Comparison of ENCODE assay signal across 19 cellular contexts in the genomic region with DNA sequence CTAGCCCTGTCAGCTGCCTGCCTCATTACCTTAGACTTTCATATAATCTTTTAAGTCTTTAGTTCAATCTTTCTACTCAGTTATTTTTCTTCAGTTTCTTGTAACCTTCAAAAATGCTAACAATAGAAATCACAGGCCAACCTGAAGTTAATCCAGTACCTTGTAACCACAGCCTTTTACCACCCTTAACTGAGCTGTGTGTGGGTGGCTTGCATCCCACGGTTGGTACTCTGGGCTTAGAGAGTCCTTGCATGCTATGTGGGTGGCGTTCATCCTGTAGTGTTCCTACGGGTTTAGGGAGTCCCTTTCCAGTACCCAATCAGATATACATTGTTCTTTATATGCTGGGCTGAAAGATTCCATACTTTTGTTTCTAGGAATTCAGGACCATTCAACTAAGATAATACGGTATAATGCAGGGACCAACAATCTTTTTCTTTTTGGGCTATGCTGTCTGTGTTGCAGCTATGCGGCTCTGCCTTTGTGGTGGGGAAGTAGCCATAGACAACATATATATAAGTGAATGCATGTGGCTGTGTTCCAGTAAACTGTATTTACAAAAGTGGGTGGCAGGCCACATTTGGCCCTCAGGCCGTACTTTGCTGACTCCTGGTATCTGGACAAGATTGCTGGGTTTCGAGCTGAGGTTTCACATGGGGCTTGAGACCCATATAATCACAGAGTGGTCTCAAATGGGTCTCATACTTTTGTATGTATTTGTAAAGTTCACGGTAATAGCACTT.
DNase-seq lines count a peak whose midpoint lies in the region; ATAC-seq and TF ChIP-seq lines count a peak whose summit lies in the region.
"Had no signal": no experiment of that assay in that cellular context is flagged by ENCODE, and none has a peak within 500 bp of the region (broad histone marks: within the 10 kb centered on the region; RNA-seq: fewer than 3 reads in every experiment).

No MANE protein-coding gene starts in this region.

- no peak overlapping the region for H3K27ac Mint-ChIP-seq in activated T-cell treated with anti-CD3 and anti-CD28 coated beads, Interleukin-2, amount 50 U/mL, for 72 hours
- H3K27ac Mint-ChIP-seq: CD8-positive, alpha-beta T cell had no signal

- peak; percentile 37; the same call in 1 of the 2 replicates for TF ChIP-seq RAD21 in SK-N-SH (IDR thresholded peaks at IDR 0.05; ENCODE audit: low read length)

- H3K4me2 ChIP-seq in SK-N-SH = no peak overlapping the region
- H3K4me2 ChIP-seq: BLaER1, PC-9 had no signal

- no peak overlapping the region for H2AFZ ChIP-seq in SK-N-SH (ENCODE audit: low read depth)
- H2AFZ ChIP-seq: PC-9 had no signal

- no peaks in the 10 kb centered on the region for H4K20me1 ChIP-seq in SK-N-SH (ENCODE audit: insufficient read depth)
- H4K20me1 ChIP-seq: BLaER1 had no signal

- DNase-seq in NCI-H2227 (lab: John Stamatoyannopoulos, UW; ENCODE audit: unreplicated experiment) (peak; percentile 34), NCI-H2227 treated with DMSO at 0.1 percent for 48 hours (lab: John Stamatoyannopoulos, UW) (no peak), HT-29 (ENCODE audit: low spot score) (peak; percentile 35), SK-N-SH (peak; percentile 67), retinal pigment epithelial cell (ENCODE audit: low read depth) (peak; percentile 68), Right ventricle myocardium inferior (ENCODE audit: missing footprints) (no peak)
- no peak for DNase-seq in activated T-cell treated with anti-CD3 and anti-CD28 coated beads, Interleukin-2, amount 50 U/mL, for 72 hours
- DNase-seq: Calu3; CD8-positive, alpha-beta T cell; MM.1S; NCI-H1092; NCI-H1694 treated with DMSO at 0.1 percent for 48 hours; NCI-H446; NCI-H526 treated with DMSO at 0.1 percent for 48 hours; T-helper 1 cell; T-helper 9 cell had no signal

- POLR2A ChIA-PET in SK-N-SH (lab: Yijun Ruan, JAX) = interaction anchor here (0.6 to 2.1 kb wide), 9 partner anchors 9 to 109 kb away, joined by 3 to 13 read pairs (median 4); no protein-coding TSS in a partner anchor

- peaks cover 0 to 3% of the 10 kb centered on the region in 2 experiments for H3K36me3 ChIP-seq in SK-N-SH (replicated peaks in 1 of 2; ENCODE audit: control insufficient read depth in 1 of 2, insufficient read depth in 2 of 2, low read length in 1 of 2)
- H3K36me3 ChIP-seq: BLaER1 had no signal

- TF ChIP-seq CTCF in SK-N-SH (IDR thresholded peaks at IDR 0.05) (no peak), retinal pigment epithelial cell (conservative IDR thresholded peaks at IDR 0.05; ENCODE audit: low read depth, low read length) (no peak)

- 70% methylated on average over 8 of the region's 8 CpGs for WGBS in SK-N-SH (ENCODE audit: low lambda C conversion rate)

- peak in 1 of 2 experiments; percentile 94; a peak in 2 of 4 replicates for TF ChIP-seq EP300 in SK-N-SH (IDR thresholded peaks at IDR 0.05; ENCODE audit: borderline replicate concordance in 1 of 2, low read depth in 1 of 2, low read length in 1 of 2)

- no peaks in the 10 kb centered on the region for H3K36me3 Mint-ChIP-seq in activated T-cell treated with anti-CD3 and anti-CD28 coated beads, Interleukin-2, amount 50 U/mL, for 72 hours (ENCODE audit: insufficient read depth in 2 of 2)
- H3K36me3 Mint-ChIP-seq: CD8-positive, alpha-beta T cell had no signal

- H3K4me3 Mint-ChIP-seq in activated T-cell treated with anti-CD3 and anti-CD28 coated beads, Interleukin-2, amount 50 U/mL, for 72 hours = no peak overlapping the region
- H3K4me3 Mint-ChIP-seq: CD8-positive, alpha-beta T cell had no signal

- peaks cover 5 to 27% of the 10 kb centered on the region in 2 experiments for H3K4me1 ChIP-seq in SK-N-SH (ENCODE audit: control insufficient read depth in 1 of 2, insufficient read depth in 2 of 2, low read depth in 1 of 2, low read length in 1 of 2)

- no peaks in the 10 kb centered on the region for H3K27me3 Mint-ChIP-seq in activated T-cell treated with anti-CD3 and anti-CD28 coated beads, Interleukin-2, amount 50 U/mL, for 72 hours (ENCODE audit: low read depth)

- H3K27ac ChIP-seq in SK-N-SH (ENCODE audit: low read depth in 2 of 2, low read length in 1 of 2) = peak overlapping the region in 1 of 2 experiments; percentile 99; a peak in 2 of 4 replicates
- H3K27ac ChIP-seq: BLaER1, PC-9 had no signal

- peaks cover 9% of the 10 kb centered on the region for H3K79me2 ChIP-seq in SK-N-SH (ENCODE audit: insufficient read depth)

- H3K9me3 Mint-ChIP-seq in activated T-cell treated with anti-CD3 and anti-CD28 coated beads, Interleukin-2, amount 50 U/mL, for 72 hours = peaks cover 0 to 7% of the 10 kb centered on the region in 2 donors
- H3K9me3 Mint-ChIP-seq: CD8-positive, alpha-beta T cell had no signal

- no peaks in the 10 kb centered on the region for H3K9me2 ChIP-seq in SK-N-SH

- intact Hi-C loops in Right ventricle myocardium inferior (cut with DNase I) = no loop called here

- no peak overlapping the region for H3K9ac ChIP-seq in SK-N-SH
- H3K9ac ChIP-seq: BLaER1 had no signal

- H3K4me3 ChIP-seq in SK-N-SH (ENCODE audit: low read depth in 2 of 2, low read length in 1 of 2) = no peak overlapping the region
- H3K4me3 ChIP-seq in retinal pigment epithelial cell (ENCODE audit: low read length) = no peak overlapping the region
- H3K4me3 ChIP-seq: BLaER1, PC-9 had no signal

- ATAC-seq in Right ventricle myocardium inferior (no peak), GM18861 (IDR thresholded peaks at IDR 0.05; ENCODE audit: unreplicated experiment) (no peak)
- no peak for ATAC-seq in activated T-cell treated with anti-CD3 and anti-CD28 coated beads, Interleukin-2, amount 50 U/mL, for 72 hours (replicated peaks in 1 of 2)
- ATAC-seq: CD8-positive, alpha-beta T cell had no signal

- no peaks in the 10 kb centered on the region for H3K27me3 ChIP-seq in SK-N-SH (ENCODE audit: insufficient read depth)
- H3K27me3 ChIP-seq: BLaER1 had no signal

- CTCF ChIA-PET in SK-N-SH (lab: Yijun Ruan, JAX) = interaction anchor here (0.6 to 8.6 kb wide), 21 partner anchors 8 to 574 kb away, joined by 3 to 62 read pairs (median 3); no protein-coding TSS in a partner anchor

- H3K9me3 ChIP-seq in SK-N-SH = no peaks in the 10 kb centered on the region
- H3K9me3 ChIP-seq: BLaER1 had no signal

- H3K4me1 Mint-ChIP-seq in activated T-cell treated with anti-CD3 and anti-CD28 coated beads, Interleukin-2, amount 50 U/mL, for 72 hours (ENCODE audit: low read depth) = no peaks in the 10 kb centered on the region

- H3F3A ChIP-seq in SK-N-SH (replicated peaks; ENCODE audit: insufficient read depth) = peaks cover 13% of the 10 kb centered on the region

TF ChIP-seq in SK-N-SH, 30 proteins besides CTCF, POLR2A, EP300 and RAD21:
- TF ChIP-seq TAF1 (IDR thresholded peaks at IDR 0.05; ENCODE audit: borderline replicate concordance, low read depth, low read length) (no peak), RCOR1 (IDR thresholded peaks at IDR 0.05; ENCODE audit: low read length) (peak; percentile 87), GATA2 (CRISPR knock-in tag; IDR thresholded peaks at IDR 0.05) (peak; percentile 71), NFIC (IDR thresholded peaks at IDR 0.05; ENCODE audit: borderline replicate concordance) (no peak), MXI1 (IDR thresholded peaks at IDR 0.05; ENCODE audit: low read depth, low read length) (peak; percentile 85), RFX5 (IDR thresholded peaks at IDR 0.05; ENCODE audit: low read length) (0 out of 2 replicates have a peak, but pooled peaks have one; percentile 12), FOXM1 (IDR thresholded peaks at IDR 0.05; ENCODE audit: low read depth) (no peak), RXRA (IDR thresholded peaks at IDR 0.05; ENCODE audit: borderline replicate concordance, low read depth) (no peak), GABPA (IDR thresholded peaks at IDR 0.05; ENCODE audit: low read depth) (no peak), MEF2A (IDR thresholded peaks at IDR 0.05; ENCODE audit: borderline replicate concordance, low read depth) (no peak), EZH2phosphoT487 (IDR thresholded peaks at IDR 0.05; ENCODE audit: borderline replicate concordance, low read depth) (no peak), TCF12 (IDR thresholded peaks at IDR 0.05) (0 out of 2 replicates have a peak, but pooled peaks have one; percentile 11), FOXJ3 (CRISPR knock-in tag; IDR thresholded peaks at IDR 0.05) (peak; percentile 60), POLR2AphosphoS5 (IDR thresholded peaks at IDR 0.05; ENCODE audit: low read depth, low read length) (0 out of 2 replicates have a peak, but pooled peaks have one; percentile 21), CHD2 (IDR thresholded peaks at IDR 0.05; ENCODE audit: low read length, partially characterized antibody) (peak; percentile 62)

Comparison
In these comparisons a context has a peak if more than half of its experiments do, and no peak if none do; other contexts are left out.
1. DNase-seq: peak in NCI-H2227 (single experiment), HT-29 (single experiment), SK-N-SH (single experiment) and retinal pigment epithelial cell (single experiment); none in NCI-H2227 treated with DMSO at 0.1 percent for 48 hours (single experiment), Right ventricle myocardium inferior (single experiment) and activated T-cell treated with anti-CD3 and anti-CD28 coated beads, Interleukin-2, amount 50 U/mL, for 72 hours (0 of 2).